In the genomic region with DNA sequence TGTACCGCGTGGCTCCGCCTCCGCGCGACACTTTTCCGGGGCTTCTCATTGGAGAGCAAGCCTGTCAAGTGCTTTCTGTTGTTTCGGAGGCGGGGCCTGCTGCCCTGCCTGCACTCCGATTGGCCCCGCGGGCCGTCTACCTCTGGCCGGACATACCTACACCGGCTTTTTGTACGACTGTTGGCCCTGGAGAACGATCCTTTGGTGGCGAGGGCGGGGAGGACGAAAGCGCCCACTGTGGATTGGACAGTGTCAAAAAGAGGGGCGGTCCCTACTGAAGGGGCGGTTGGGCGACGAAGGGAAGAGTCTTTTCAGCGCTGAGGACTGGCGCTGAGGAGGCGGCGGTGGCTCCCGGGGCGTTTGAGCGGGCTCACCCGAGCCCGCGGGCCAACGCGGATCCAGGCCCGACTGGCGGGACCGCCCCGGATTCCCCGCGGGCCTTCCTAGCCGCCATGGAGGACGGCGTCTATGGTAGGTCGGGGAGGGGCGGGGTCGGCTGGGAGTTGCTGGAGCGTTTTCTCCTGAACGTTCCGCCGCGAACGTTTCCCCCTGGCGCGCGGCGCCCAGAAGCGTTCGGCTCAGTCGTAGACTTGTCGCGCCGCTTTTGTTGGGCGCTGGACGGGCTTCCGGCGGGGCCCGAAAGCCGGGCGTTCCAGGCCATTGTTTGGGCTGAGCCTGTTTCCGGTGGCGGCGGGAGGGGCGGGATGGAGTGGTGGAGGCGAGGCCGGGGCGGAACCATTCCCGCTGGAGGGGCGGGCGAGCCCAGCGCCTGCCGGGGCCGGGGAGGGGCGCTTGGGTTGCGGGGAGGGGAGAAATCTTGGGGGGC, we compare ENCODE assay signal across 8 cellular contexts. TPM values are rescaled to one million over a fixed set of nuclear protein-coding genes. Genes with fewer than 3 reads are reported as not detected.
A peak's percentile ranks its signal among the peaks of the same experiment; 100 is the strongest.
DNase-seq lines count a peak whose midpoint lies in the region; ATAC-seq and TF ChIP-seq lines count a peak whose summit lies in the region.

A gene with protein sequence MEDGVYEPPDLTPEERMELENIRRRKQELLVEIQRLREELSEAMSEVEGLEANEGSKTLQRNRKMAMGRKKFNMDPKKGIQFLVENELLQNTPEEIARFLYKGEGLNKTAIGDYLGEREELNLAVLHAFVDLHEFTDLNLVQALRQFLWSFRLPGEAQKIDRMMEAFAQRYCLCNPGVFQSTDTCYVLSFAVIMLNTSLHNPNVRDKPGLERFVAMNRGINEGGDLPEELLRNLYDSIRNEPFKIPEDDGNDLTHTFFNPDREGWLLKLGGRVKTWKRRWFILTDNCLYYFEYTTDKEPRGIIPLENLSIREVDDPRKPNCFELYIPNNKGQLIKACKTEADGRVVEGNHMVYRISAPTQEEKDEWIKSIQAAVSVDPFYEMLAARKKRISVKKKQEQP (plus strand): TSS at position 314 of the 826 bp plus-strand sequence. CDS start 139 bp downstream, at position 453.

- no peaks in the 10 kb centered on the region for H3K9me3 ChIP-seq in OCI-LY1 (ENCODE audit: low read length)

- H3K9me2 ChIP-seq in OCI-LY1 (ENCODE audit: low read depth, low read length) = no peaks in the 10 kb centered on the region

- no peaks in the 10 kb centered on the region for H3K79me2 ChIP-seq in OCI-LY1 (ENCODE audit: insufficient read depth, low read length)

- H3K36me3 Mint-ChIP-seq in Calu3 (ENCODE audit: insufficient read depth, unreplicated experiment) (peaks cover 82% of the 10 kb centered on the region), endothelial cell (ENCODE audit: low read depth, unreplicated experiment) (peaks cover 31% of the 10 kb centered on the region)

- H3K4me3 ChIP-seq in OCI-LY1 (ENCODE audit: low read depth, low read length, poor library complexity, severe bottlenecking) = peak within 1 kb of the TSS; percentile 80

- H3K4me2 ChIP-seq in OCI-LY1 (ENCODE audit: low read length) = peak within 1 kb of the TSS; percentile 66

- H3F3A ChIP-seq in OCI-LY1 (ENCODE audit: insufficient read depth, low read length) = no peaks in the 10 kb centered on the region

- H4K20me1 ChIP-seq in OCI-LY1 (ENCODE audit: insufficient read depth, low read length) = no peaks in the 10 kb centered on the region

- peak; percentile 83 for ATAC-seq in GM21526 (IDR thresholded peaks at IDR 0.05; ENCODE audit: low FRiP score, unreplicated experiment)

- H3K4me3 Mint-ChIP-seq in Calu3 (ENCODE audit: low read depth, unreplicated experiment) (peak within 1 kb of the TSS; percentile 80), endothelial cell (ENCODE audit: unreplicated experiment) (peak within 1 kb of the TSS; percentile 94)

- H3K27ac Mint-ChIP-seq in Calu3 (ENCODE audit: unreplicated experiment) (peak within 1 kb of the TSS; percentile 98), endothelial cell (ENCODE audit: unreplicated experiment) (peak within 1 kb of the TSS; percentile 99)

- H3K4me1 Mint-ChIP-seq in Calu3 (ENCODE audit: low read depth, unreplicated experiment) = peaks cover 11% of the 10 kb centered on the region
- peaks cover 18% of the 10 kb centered on the region for H3K4me1 Mint-ChIP-seq in endothelial cell (ENCODE audit: unreplicated experiment)

- no peaks in the 10 kb centered on the region for H3K27me3 ChIP-seq in OCI-LY1 (ENCODE audit: insufficient read depth, low read length)

- peaks cover 31% of the 10 kb centered on the region; the same call in 1 of the 2 replicates for H3K36me3 ChIP-seq in OCI-LY1 (ENCODE audit: insufficient read depth, low read length)

- H3K9me3 Mint-ChIP-seq in Calu3 (ENCODE audit: low read depth, unreplicated experiment) (no peaks in the 10 kb centered on the region), endothelial cell (ENCODE audit: unreplicated experiment) (no peaks in the 10 kb centered on the region)

- H3K27me3 Mint-ChIP-seq in Calu3 (ENCODE audit: unreplicated experiment) = no peaks in the 10 kb centered on the region
- H3K27me3 Mint-ChIP-seq in endothelial cell (ENCODE audit: unreplicated experiment) = peaks cover 35% of the 10 kb centered on the region

- peak within 1 kb of the TSS; percentile 66 for H3K27ac ChIP-seq in OCI-LY1 (ENCODE audit: low read depth, low read length, poor library complexity, severe bottlenecking)

- peak within 1 kb of the TSS; percentile 84 for H3K9ac ChIP-seq in OCI-LY1 (ENCODE audit: low read length)

- no peak within 1 kb of the TSS; the same call in 1 of the 2 replicates for H2AFZ ChIP-seq in OCI-LY1 (ENCODE audit: low read length)

- peaks cover 12% of the 10 kb centered on the region for H3K4me1 ChIP-seq in OCI-LY1 (ENCODE audit: insufficient read depth, low read length, severe bottlenecking)

- TF ChIP-seq CTCF in Calu3 (IDR thresholded peaks at IDR 0.05; ENCODE audit: unreplicated experiment) = no peak
- TF ChIP-seq CTCF in OCI-LY1 (IDR thresholded peaks at IDR 0.05; ENCODE audit: low read length) = no peak
- TF ChIP-seq CTCF in endothelial cell (IDR thresholded peaks at IDR 0.05; ENCODE audit: unreplicated experiment) = no peak

- CTCF ChIA-PET in Calu3 (lab: Charles Lee) = interaction anchor here (0.9 to 1.3 kb wide), 4 partner anchors 18 to 78 kb away, joined by 3 to 5 read pairs (median 3); partner anchors contain the start of gene KDELR1

- intact Hi-C loops in Calu3 (cut with micrococcal nuclease; ENCODE audit: unreplicated experiment) = no loop called here

- DNase-seq in Calu3 (peak; percentile 99), HuH-7 (ENCODE audit: low spot score) (peak; percentile 98), endothelial cell (ENCODE audit: low spot score) (peak; percentile 97), midbrain (lab: John Stamatoyannopoulos, UW) (peak; percentile 100)
- peak; percentile 97 for DNase-seq in activated CD8-positive, alpha-beta memory T cell treated with anti-CD3 and anti-CD28 coated beads, Interleukin-2, amount 50 U/mL, for 48 hours
- DNase-seq in stimulated activated CD8-positive, alpha-beta memory T cell treated with anti-CD3 and anti-CD28 coated beads, Interleukin-2, amount 100 ng/mL, for 48 hours (ENCODE audit: low read depth in 2 of 2) = peak; percentile 97 to 99

- BruUV-seq in Calu3 (replicated peaks; lab: Mats Ljungman, UMichigan) = no TSS peak

RNA-seq across cellular contexts. Expression of the gene that starts here (rescaled TPM):
- total RNA-seq in Calu3 (2022) = 98.1 and 109 TPM in 2 replicates
- 165 TPM for total RNA-seq in endothelial cell (ENCODE audit: unreplicated experiment)

Comparison
In these comparisons a context has a peak if more than half of its experiments do, and no peak if none do; other contexts are left out.
1. Peak in every context shown above with its lines: DNase-seq, ATAC-seq, H3K4me3 ChIP-seq and H3K27ac ChIP-seq.